8 cellular contexts compared by ENCODE assay signal in the genomic region with DNA sequence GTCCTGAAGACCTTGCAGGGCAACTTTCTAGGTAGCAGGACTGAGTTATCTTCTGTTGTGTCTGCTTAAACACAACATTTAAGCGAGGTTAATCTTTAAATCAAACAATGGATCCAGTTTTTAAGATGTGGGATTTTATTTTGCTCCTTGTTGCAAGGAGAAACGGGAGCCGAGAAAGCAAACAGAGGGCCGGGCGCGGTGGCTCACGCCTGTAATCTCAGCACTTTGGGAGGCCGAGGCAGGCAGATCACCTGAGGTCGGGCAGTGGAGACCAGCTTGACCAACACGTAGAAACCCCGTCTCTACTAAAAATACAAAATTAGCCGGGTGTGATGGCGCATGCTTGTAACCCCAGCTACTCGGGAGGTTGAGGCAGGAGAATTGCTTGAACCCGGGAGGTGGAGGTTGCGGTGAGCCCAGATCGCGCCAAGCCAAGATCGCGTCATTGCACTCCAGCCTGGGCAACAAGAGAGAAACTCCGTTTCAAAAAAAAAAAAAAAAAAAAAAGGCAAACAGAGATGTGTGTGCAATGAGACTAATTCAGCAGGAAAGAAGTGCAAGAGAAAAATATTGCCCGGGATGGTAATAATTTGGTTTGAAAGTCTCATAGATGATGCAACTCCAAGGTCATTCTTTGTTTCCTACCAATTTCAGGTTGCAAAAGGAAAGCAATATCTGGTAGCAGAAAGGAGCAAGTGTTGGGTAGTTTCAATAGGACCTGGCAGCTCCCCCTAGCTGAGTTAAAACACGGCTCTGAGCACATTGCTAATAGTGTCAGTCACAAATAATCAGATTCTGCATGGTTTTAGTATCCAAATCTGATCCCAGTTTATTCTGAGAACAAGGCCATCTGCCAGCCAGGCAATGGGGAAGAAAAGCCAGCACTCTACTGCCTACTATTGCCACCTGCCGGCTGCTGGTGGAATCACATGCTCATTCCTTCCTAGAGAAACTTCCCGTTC.
A peak's percentile ranks its signal among the peaks of the same experiment; 100 is the strongest.
DNase-seq lines count a peak whose midpoint lies in the region; ATAC-seq and TF ChIP-seq lines count a peak whose summit lies in the region.

No MANE protein-coding gene starts in this region.

- TF ChIP-seq CTCF in GM12874 (IDR thresholded peaks at IDR 0.05; ENCODE audit: insufficient read depth, low read depth, low read length): peak; percentile 82

- H3K27ac ChIP-seq in layer of hippocampus (ENCODE audit: low read depth, low read length): peak overlapping the region; percentile 62

- DNase-seq in NCI-H2227 treated with DMSO at 0.1 percent for 48 hours (lab: John Stamatoyannopoulos, UW) (peak; percentile 56), cerebellum (ENCODE audit: low spot score) (peak; percentile 87)
- peak; percentile 75 for DNase-seq in activated CD4-positive, CD25-positive, alpha-beta regulatory T cell treated with anti-CD3 and anti-CD28 coated beads, Interleukin-2, amount 50 U/mL, for 72 hours
- DNase-seq in stimulated activated CD4-positive, alpha-beta T cell treated with anti-CD3 and anti-CD28 coated beads, Interleukin-2, amount 100 ng/mL, for 24 hours: peak; percentile 80 to 82

- no peaks in the 10 kb centered on the region for H3K27me3 ChIP-seq in layer of hippocampus (ENCODE audit: control insufficient read depth, insufficient read depth, low read length)

- ATAC-seq in HG03103 (IDR thresholded peaks at IDR 0.05; ENCODE audit: low read depth, unreplicated experiment) (peak; percentile 65), GM21526 (IDR thresholded peaks at IDR 0.05; ENCODE audit: low FRiP score, unreplicated experiment) (no peak)
